1 cellular context compared by ENCODE assay signal in the genomic region with DNA sequence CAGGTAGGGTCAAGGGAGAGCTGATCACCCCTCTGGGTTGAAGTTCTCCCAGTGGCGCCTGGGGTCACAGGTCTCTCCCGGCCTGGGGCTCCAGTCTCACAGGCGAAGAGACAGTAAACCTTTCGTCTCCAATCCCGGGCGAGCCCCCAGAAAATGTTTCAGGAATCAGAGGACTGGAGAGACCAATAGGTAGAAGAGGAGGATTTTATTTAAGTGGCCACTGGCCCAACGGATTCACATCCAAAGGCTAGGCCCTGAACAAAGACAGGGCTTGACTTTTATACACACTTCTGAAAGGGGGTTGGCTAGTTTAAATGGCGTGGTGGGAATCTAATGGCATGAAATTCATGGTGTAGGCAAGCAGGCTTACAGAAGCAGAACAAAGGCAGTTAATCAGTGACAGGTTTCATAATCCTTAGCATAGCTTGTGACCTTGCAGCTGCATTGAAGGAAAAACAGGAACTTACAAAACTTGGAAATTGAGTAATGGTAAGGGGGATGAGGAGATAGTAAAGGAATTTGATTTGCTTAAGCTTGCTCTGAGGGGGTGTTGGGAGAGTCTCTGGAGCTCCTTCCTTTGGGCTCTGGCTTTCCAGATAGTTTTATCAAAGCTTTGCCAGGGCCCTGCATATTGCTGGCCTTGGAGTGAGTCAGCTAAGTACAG.
TF ChIP-seq lines count a peak whose summit lies in the region.

No MANE protein-coding gene starts in this region.

TF ChIP-seq in K562, 482 proteins besides CTCF, POLR2A, EP300 and RAD21 (continued from another document):
- TF ChIP-seq ZNF217 (CRISPR knock-in tag; IDR thresholded peaks at IDR 0.05) (no peak), CCNT2 (IDR thresholded peaks at IDR 0.05; ENCODE audit: borderline replicate concordance, extremely low read depth, insufficient read length, low read depth, low read length) (no peak), SMARCA4 (IDR thresholded peaks at IDR 0.05) (peak; percentile 69), CEBPB (tag; IDR thresholded peaks at IDR 0.05) (peak; percentile 86), RBM15 (IDR thresholded peaks at IDR 0.05; ENCODE audit: insufficient read depth, low read length) (no peak), IFI16 (CRISPR knock-in tag; IDR thresholded peaks at IDR 0.05) (no peak), MAX (CRISPR knock-in tag; IDR thresholded peaks at IDR 0.05) (no peak), ZNF197 (CRISPR knock-in tag; IDR thresholded peaks at IDR 0.05; ENCODE audit: low read depth) (no peak), PCBP1 (IDR thresholded peaks at IDR 0.05; ENCODE audit: low read depth, low read length, poor library complexity, severe bottlenecking) (no peak), SMAD3 (CRISPR knock-in tag; conservative IDR thresholded peaks at IDR 0.05) (no peak), FOXP4 (CRISPR knock-in tag; IDR thresholded peaks at IDR 0.05; ENCODE audit: borderline replicate concordance) (no peak), HDAC8 (tag; IDR thresholded peaks at IDR 0.05) (no peak), NBN (IDR thresholded peaks at IDR 0.05; ENCODE audit: low read depth) (peak; percentile 45; the same call in 1 of the 2 replicates), ZNF431 (CRISPR knock-in tag; IDR thresholded peaks at IDR 0.05) (no peak), ZKSCAN1 (IDR thresholded peaks at IDR 0.05; ENCODE audit: low read depth, low read length) (no peak), TAF1 (IDR thresholded peaks at IDR 0.05; ENCODE audit: control insufficient read depth, extremely low read depth, insufficient read depth, low read length, severe bottlenecking) (no peak), XRCC4 (IDR thresholded peaks at IDR 0.05; ENCODE audit: extremely low read depth, insufficient read depth, insufficient read length) (no peak), ERF (CRISPR knock-in tag; IDR thresholded peaks at IDR 0.05) (no peak), EHMT2 (IDR thresholded peaks at IDR 0.05) (peak; percentile 57; the same call in 1 of the 2 replicates), ZNF76 (CRISPR knock-in tag; IDR thresholded peaks at IDR 0.05; ENCODE audit: borderline replicate concordance) (no peak), HMG20A (CRISPR knock-in tag; conservative IDR thresholded peaks at IDR 0.05) (no peak), NONO (IDR thresholded peaks at IDR 0.05; ENCODE audit: low read depth in 2 of 2, low read length in 1 of 2) (no peak), ZEB2 (IDR thresholded peaks at IDR 0.05) (0 out of 2 replicates have a peak, but pooled peaks have one; percentile 34), MCM5 (IDR thresholded peaks at IDR 0.05; ENCODE audit: low read depth) (no peak), NR1H2 (CRISPR knock-in tag; IDR thresholded peaks at IDR 0.05) (no peak), EGR1 (conservative IDR thresholded peaks at IDR 0.05) (peak; percentile 64), SRSF1 (IDR thresholded peaks at IDR 0.05; ENCODE audit: low read depth, low read length) (no peak), RCOR1 (IDR thresholded peaks at IDR 0.05; ENCODE audit: borderline replicate concordance in 1 of 2, low read depth in 2 of 2, low read length in 2 of 2) (peak in 1 of 2 experiments; percentile 55; a peak in 1 of 4 replicates), CBFA2T2 (conservative IDR thresholded peaks at IDR 0.05) (peak; percentile 85), MTA2 (IDR thresholded peaks at IDR 0.05; ENCODE audit: low read depth) (peak; percentile 52), ZNF780A (CRISPR knock-in tag; IDR thresholded peaks at IDR 0.05) (no peak), CAMTA2 (CRISPR knock-in tag; conservative IDR thresholded peaks at IDR 0.05) (no peak), ZBTB11 (CRISPR knock-in tag; IDR thresholded peaks at IDR 0.05) (no peak)
- TF ChIP-seq, protein P1, sequence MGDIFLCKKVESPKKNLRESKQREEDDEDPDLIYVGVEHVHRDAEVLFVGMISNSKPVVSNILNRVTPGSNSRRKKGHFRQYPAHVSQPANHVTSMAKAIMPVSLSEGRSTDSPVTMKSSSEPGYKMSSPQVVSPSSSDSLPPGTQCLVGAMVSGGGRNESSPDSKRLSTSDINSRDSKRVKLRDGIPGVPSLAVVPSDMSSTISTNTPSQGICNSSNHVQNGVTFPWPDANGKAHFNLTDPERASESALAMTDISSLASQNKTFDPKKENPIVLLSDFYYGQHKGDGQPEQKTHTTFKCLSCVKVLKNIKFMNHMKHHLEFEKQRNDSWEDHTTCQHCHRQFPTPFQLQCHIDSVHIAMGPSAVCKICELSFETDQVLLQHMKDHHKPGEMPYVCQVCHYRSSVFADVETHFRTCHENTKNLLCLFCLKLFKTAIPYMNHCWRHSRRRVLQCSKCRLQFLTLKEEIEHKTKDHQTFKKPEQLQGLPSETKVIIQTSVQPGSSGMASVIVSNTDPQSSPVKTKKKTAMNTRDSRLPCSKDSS (IDR thresholded peaks at IDR 0.05; ENCODE audit: low read depth, partially characterized antibody), result peak; percentile 87
- TF ChIP-seq, protein P2, sequence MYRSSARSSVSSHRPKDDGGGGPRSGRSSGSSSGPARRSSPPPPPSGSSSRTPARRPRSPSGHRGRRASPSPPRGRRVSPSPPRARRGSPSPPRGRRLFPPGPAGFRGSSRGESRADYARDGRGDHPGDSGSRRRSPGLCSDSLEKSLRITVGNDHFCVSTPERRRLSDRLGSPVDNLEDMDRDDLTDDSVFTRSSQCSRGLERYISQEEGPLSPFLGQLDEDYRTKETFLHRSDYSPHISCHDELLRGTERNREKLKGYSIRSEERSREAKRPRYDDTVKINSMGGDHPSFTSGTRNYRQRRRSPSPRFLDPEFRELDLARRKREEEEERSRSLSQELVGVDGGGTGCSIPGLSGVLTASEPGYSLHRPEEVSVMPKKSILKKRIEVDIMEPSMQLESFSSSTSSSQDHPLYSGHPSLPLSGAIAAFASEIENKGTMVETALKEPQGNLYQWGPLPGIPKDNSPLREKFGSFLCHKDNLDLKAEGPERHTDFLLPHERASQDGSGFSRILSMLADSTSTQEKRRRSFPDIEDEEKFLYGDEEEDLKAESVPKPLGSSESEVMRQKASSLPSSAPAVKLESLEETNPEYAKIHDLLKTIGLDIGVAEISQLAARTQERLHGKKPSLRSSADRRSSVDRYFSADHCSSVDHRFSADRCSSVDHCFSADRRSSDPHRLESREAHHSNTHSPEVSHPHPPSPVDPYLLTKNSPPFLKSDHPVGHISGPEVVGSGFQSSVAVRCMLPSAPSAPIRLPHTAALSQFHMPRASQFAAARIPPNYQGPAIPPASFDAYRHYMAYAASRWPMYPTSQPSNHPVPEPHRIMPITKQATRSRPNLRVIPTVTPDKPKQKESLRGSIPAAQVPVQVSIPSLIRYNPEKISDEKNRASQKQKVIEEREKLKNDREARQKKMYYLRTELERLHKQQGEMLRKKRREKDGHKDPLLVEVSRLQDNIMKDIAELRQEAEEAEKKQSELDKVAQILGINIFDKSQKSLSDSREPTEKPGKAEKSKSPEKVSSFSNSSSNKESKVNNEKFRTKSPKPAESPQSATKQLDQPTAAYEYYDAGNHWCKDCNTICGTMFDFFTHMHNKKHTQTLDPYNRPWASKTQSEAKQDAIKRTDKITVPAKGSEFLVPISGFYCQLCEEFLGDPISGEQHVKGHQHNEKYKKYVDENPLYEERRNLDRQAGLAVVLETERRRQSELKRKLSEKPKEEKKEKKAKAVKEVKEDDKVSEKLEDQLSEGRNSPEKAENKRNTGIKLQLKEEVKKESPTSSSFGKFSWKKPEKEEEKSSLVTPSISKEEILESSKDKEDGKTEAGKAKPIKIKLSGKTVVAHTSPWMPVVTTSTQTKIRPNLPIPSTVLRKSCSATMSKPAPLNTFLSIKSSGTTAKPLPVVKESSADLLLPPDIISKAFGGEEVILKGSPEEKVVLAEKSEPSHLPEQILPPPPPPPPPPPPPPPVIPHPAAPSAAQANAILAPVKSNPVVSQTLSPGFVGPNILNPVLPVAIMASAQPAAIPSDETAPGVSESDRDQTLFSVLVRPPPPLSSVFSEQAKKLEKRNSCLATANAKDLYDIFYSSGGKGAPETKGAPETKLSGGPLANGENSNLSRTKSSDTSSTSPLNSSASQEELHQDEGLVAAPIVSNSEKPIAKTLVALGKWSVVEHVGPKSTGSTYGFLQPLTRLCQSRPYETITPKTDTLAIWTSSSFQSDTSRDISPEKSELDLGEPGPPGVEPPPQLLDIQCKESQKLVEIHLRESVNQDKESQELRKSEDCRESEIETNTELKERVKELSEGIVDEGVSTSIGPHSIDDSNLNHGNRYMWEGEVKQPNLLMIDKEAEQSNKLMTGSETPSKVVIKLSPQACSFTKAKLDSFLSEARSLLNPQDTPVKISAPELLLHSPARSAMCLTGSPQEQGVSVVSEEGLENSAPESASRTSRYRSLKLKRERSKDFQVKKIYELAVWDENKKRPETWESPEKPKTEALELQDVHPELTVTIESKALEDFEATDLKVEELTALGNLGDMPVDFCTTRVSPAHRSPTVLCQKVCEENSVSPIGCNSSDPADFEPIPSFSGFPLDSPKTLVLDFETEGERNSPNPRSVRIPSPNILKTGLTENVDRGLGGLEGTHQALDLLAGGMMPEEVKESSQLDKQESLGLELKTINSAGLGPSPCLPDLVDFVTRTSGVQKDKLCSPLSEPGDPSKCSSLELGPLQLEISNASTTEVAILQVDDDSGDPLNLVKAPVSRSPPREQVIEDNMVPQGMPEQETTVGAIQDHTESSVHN (IDR thresholded peaks at IDR 0.05; ENCODE audit: borderline replicate concordance in 1 of 2, low read depth in 1 of 2), result peak in 1 of 2 experiments; percentile 24; a peak in 1 of 4 replicates
- TF ChIP-seq, protein P3, sequence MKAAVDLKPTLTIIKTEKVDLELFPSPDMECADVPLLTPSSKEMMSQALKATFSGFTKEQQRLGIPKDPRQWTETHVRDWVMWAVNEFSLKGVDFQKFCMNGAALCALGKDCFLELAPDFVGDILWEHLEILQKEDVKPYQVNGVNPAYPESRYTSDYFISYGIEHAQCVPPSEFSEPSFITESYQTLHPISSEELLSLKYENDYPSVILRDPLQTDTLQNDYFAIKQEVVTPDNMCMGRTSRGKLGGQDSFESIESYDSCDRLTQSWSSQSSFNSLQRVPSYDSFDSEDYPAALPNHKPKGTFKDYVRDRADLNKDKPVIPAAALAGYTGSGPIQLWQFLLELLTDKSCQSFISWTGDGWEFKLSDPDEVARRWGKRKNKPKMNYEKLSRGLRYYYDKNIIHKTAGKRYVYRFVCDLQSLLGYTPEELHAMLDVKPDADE (conservative IDR thresholded peaks at IDR 0.05; ENCODE audit: control insufficient read depth, low read depth, low read length), result no peak
